8 cellular contexts compared by ENCODE assay signal in the genomic region with DNA sequence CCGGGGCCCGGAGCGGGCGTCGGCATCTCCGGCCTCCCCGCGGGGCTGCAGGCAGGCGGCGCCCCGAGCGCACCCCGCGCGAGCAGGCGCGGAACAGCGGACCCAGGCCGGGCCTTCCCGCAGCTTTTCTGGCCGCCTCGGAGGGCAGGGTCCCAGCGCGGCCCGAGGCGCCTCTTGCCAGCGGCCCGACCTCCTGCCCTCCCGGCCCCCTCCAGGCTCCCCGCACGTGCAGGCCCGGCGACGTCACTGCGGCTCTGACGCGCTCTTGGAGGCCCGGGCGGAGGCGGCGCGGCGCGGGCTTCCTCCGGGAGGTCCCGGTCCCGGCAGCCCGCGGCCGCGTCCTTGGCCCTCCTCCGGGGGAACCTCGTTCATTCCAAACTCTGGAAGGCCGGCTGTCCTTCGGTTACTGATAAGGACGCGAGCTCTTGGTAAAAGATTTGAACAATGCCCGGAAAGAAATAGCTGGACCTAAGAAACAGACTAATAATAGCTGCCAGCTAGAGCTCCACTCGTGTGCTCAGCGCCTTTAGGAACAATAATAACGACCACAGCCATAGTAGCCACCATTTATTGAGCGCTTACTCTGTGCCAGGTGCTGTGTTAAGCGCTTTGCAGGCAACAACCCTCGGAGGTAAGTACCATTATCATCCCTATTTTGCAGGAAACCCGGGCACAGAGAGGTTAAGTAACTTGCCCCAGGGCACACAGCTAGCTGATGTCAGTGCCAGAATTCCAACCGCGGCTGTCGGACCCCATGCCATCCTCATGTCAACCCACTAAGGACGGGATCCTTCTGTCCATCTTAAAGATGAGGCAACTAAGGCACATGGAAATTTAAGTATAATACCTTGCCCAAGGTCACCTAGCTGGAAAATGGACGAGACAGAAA. TPM values are rescaled to one million over a fixed set of nuclear protein-coding genes. Genes with fewer than 3 reads are reported as not detected.
DNase-seq lines count a peak whose midpoint lies in the region; ATAC-seq and TF ChIP-seq lines count a peak whose summit lies in the region.

No MANE protein-coding gene starts in this region.

- H3K27ac ChIP-seq in muscle layer of colon (ENCODE audit: low read depth, low read length) = peak overlapping the region; percentile 78

- no peaks in the 10 kb centered on the region for H3K27me3 ChIP-seq in muscle layer of colon (ENCODE audit: control insufficient read depth in 1 of 2, insufficient read depth in 2 of 2, low read length in 2 of 2)

- in situ Hi-C loops in GM13976 (cut with MboI; ENCODE audit: low sequenced_read_pairs, unreplicated experiment) = no loop called here

- H3K9ac ChIP-seq in muscle layer of colon (ENCODE audit: low read length) = peak overlapping the region; percentile 31

- H3K9me3 ChIP-seq in muscle layer of colon (ENCODE audit: low read length) = no peaks in the 10 kb centered on the region

- peaks cover 28% of the 10 kb centered on the region for H3K4me1 ChIP-seq in muscle layer of colon (ENCODE audit: insufficient read depth, low read length)

- DNase-seq in GM13976 (ENCODE audit: low spot score) (peak; percentile 75), NCI-H69 (lab: John Stamatoyannopoulos, UW) (peak; percentile 75), epithelial cell of proximal tubule (ENCODE audit: low read depth) (no peak), foreskin melanocyte (no peak)
- DNase-seq in activated CD8-positive, alpha-beta memory T cell treated with anti-CD3 and anti-CD28 coated beads, Interleukin-2, amount 50 U/mL, for 48 hours = peak; percentile 85
- peak; percentile 55 for DNase-seq in stimulated activated naive CD4-positive, alpha-beta T cell treated with Interleukin-2 at 50 U/mL for 16 hours (lab: John Stamatoyannopoulos, UW)

- ATAC-seq in HG03571 (IDR thresholded peaks at IDR 0.05; ENCODE audit: unreplicated experiment) = no peak

- no peaks in the 10 kb centered on the region for H3K36me3 ChIP-seq in muscle layer of colon (ENCODE audit: insufficient read depth, low read length)

- H3K4me3 ChIP-seq in epithelial cell of proximal tubule (ENCODE audit: low read depth, low read length) (peak overlapping the region; percentile 53), muscle layer of colon (ENCODE audit: low read depth in 1 of 2, low read length in 2 of 2) (peak overlapping the region; percentile 36 to 58)

- no peak for TF ChIP-seq CTCF in GM13976 (IDR thresholded peaks at IDR 0.05; ENCODE audit: borderline replicate concordance, control extremely low read depth, extremely low read depth, insufficient read depth, missing control alignments)
- TF ChIP-seq CTCF in epithelial cell of proximal tubule (conservative IDR thresholded peaks at IDR 0.05; ENCODE audit: low read depth, low read length) = no peak

RNA-seq across cellular contexts. Expression of gene CREB3L1, which starts 39.1 kb away (rescaled TPM):
- 0.29 and 2.4 TPM in 2 replicates for total RNA-seq in epithelial cell of proximal tubule

Comparison
In these comparisons a context has a peak if more than half of its experiments do, and no peak if none do; other contexts are left out.
1. DNase-seq: peak in GM13976 (single experiment), NCI-H69 (single experiment), activated CD8-positive, alpha-beta memory T cell treated with anti-CD3 and anti-CD28 coated beads, Interleukin-2, amount 50 U/mL, for 48 hours (single experiment) and stimulated activated naive CD4-positive, alpha-beta T cell treated with Interleukin-2 at 50 U/mL for 16 hours (single experiment); none in epithelial cell of proximal tubule (single experiment) and foreskin melanocyte (single experiment).